30 cellular contexts compared by ENCODE assay signal in the genomic region with DNA sequence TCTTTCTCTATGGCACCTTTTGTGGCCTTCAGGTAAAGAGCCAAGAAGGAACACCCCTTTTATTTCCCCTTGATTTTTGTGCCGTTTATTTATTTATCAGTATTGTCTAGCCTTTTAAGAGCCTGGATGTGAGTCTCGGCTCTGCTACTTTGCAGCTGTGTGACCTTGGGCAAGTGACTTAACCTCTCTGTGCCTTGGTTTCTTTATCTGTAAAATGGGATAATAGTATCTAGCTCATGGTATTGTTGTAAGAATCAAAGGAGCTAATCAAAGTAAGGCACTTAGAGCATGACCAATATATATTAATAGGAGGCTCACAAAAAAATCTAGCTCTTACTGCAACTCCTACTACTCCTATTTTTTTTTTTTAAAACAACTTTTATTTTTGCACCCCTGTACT.
"Had no signal": no experiment of that assay in that cellular context is flagged by ENCODE, and none has a peak within 500 bp of the region (broad histone marks: within the 10 kb centered on the region; RNA-seq: fewer than 3 reads in every experiment).

No MANE protein-coding gene starts in this region.

- H3K4me1 ChIP-seq: colonic mucosa, parathyroid adenoma, psoas muscle had no signal

- H2AFZ ChIP-seq: hepatocyte, parathyroid adenoma had no signal

- H3K27me3 Mint-ChIP-seq: activated naive CD4-positive, alpha-beta T cell treated with anti-CD3 and anti-CD28 coated beads, Interleukin-2, amount 10 ng/mL, durations not matched to agents 7 days and 5 days; activated naive CD8-positive, alpha-beta T cell treated with anti-CD3 and anti-CD28 coated beads, Interleukin-2, amount 10 ng/mL, durations not matched to agents 7 days and 5 days had no signal

- H3K4me3 ChIP-seq: ascending aorta, cardiac muscle cell, colonic mucosa, dorsolateral prefrontal cortex, gastroesophageal sphincter, hepatocyte, left ventricle myocardium inferior, lung, mucosa of descending colon, psoas muscle, sigmoid colon, upper lobe of left lung, vagina had no signal

- H3K9me3 ChIP-seq: ascending aorta, colonic mucosa, gastroesophageal sphincter, mucosa of descending colon, psoas muscle, sigmoid colon, vagina had no signal

- H3K27me3 ChIP-seq: ascending aorta, cardiac muscle cell, colonic mucosa, dorsolateral prefrontal cortex, gastroesophageal sphincter, hepatocyte, sigmoid colon, upper lobe of left lung, vagina had no signal

- DNase-seq: activated CD4-positive, alpha-beta T cell treated with anti-CD3 and anti-CD28 coated beads for 4 hours; activated CD4-positive, alpha-beta T cell treated with anti-CD3 and anti-CD28 coated beads, Interleukin-2, amount 50 U/mL, for 4 hours; activated effector memory CD4-positive, alpha-beta T cell treated with anti-CD3 and anti-CD28 coated beads, Interleukin-2, amount 50 U/mL, for 16 hours; activated naive CD4-positive, alpha-beta T cell treated with anti-CD3 and anti-CD28 coated beads, Interleukin-2, amount 10 ng/mL, durations not matched to agents 7 days and 5 days; activated naive CD8-positive, alpha-beta T cell treated with anti-CD3 and anti-CD28 coated beads, Interleukin-2, amount 10 ng/mL, durations not matched to agents 7 days and 5 days; activated T-cell treated with anti-CD3 and anti-CD28 coated beads for 4 hours; cerebellar nuclear complex; colonic mucosa; dorsolateral prefrontal cortex; effector memory CD4-positive, alpha-beta T cell; erythroblast; islet precursor cell; left ventricle myocardium inferior; mucosa of descending colon; nucleus accumbens; psoas muscle; sigmoid colon; small intestine; stimulated activated CD4-positive, alpha-beta T cell treated with anti-CD3 and anti-CD28 coated beads, Interleukin-4, amount 100 ng/mL, for 24 hours; stimulated activated naive CD4-positive, alpha-beta T cell; substantia nigra; upper lobe of left lung had no signal

- FAIRE-seq: small intestine had no signal

- H3K27ac ChIP-seq: ascending aorta, cardiac muscle cell, colonic mucosa, dorsolateral prefrontal cortex, gastroesophageal sphincter, hepatocyte, left ventricle myocardium inferior, parathyroid adenoma, psoas muscle, sigmoid colon, vagina had no signal

- H3K36me3 ChIP-seq: ascending aorta, cardiac muscle cell, colonic mucosa, gastroesophageal sphincter, left ventricle myocardium inferior, sigmoid colon, upper lobe of left lung, vagina had no signal

- H3K4me2 ChIP-seq: hepatocyte had no signal

- H3K4me3 Mint-ChIP-seq: activated naive CD4-positive, alpha-beta T cell treated with anti-CD3 and anti-CD28 coated beads, Interleukin-2, amount 10 ng/mL, durations not matched to agents 7 days and 5 days; activated naive CD8-positive, alpha-beta T cell treated with anti-CD3 and anti-CD28 coated beads, Interleukin-2, amount 10 ng/mL, durations not matched to agents 7 days and 5 days; brain had no signal

- H3K79me2 ChIP-seq: hepatocyte, parathyroid adenoma had no signal

- ATAC-seq: gastroesophageal sphincter, mucosa of descending colon, psoas muscle had no signal

- H3K27ac Mint-ChIP-seq: activated naive CD8-positive, alpha-beta T cell treated with anti-CD3 and anti-CD28 coated beads, Interleukin-2, amount 10 ng/mL, durations not matched to agents 7 days and 5 days; brain had no signal
